Comparison of ENCODE assay signal across 20 cellular contexts in the genomic region with DNA sequence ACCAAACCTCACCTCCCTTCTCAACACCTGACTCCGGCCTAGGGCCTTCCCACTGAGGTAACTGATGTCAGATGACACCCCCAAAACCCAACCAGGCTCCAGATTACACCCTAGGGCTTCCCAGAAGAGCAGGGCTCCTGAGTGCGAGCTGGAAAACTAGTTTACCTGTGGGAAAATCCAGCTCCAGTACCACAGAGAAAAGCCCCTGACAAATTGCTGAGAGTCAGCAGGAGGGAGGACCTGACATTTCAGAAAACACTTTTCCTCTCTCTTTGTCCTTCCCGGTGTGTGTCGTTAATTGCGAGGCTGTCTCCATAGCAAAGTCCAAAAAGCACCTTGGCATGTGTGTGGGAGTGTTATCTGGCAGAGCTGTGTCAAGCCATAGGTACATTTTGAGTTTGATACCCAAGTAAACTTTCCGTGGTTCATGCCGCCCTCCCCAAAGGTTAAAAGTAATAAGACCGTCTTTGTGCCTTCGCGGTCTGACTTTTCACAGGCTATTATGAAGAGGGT.
DNase-seq lines count a peak whose midpoint lies in the region; ATAC-seq, FAIRE-seq and TF ChIP-seq lines count a peak whose summit lies in the region.
"Had no signal": no experiment of that assay in that cellular context is flagged by ENCODE, and none has a peak within 500 bp of the region (broad histone marks: within the 10 kb centered on the region; RNA-seq: fewer than 3 reads in every experiment).

No MANE protein-coding gene starts in this region.

- no peak overlapping the region for H3K27ac ChIP-seq in mesendoderm (ENCODE audit: low read depth, low read length)
- H3K27ac ChIP-seq: BLaER1, stomach had no signal

- no peak overlapping the region for H3K4me2 ChIP-seq in mesendoderm (ENCODE audit: low read length)
- H3K4me2 ChIP-seq: BLaER1 had no signal

- TF ChIP-seq CTCF in brain (conservative IDR thresholded peaks at IDR 0.05) = no peak

- H3K4ac ChIP-seq in mesendoderm (ENCODE audit: low read depth, low read length) = no peak overlapping the region

- no peaks in the 10 kb centered on the region for H3K79me1 ChIP-seq in mesendoderm (ENCODE audit: low read length)

- no peak overlapping the region for H2AK5ac ChIP-seq in mesendoderm (ENCODE audit: low read length)

- DNase-seq in activated CD4-positive, alpha-beta T cell treated with anti-CD3 and anti-CD28 coated beads for 48 hours = peak; percentile 12
- DNase-seq in activated CD4-positive, alpha-beta T cell treated with anti-CD3 and anti-CD28 coated beads, Interleukin-2, amount 50 U/mL, for 1 hour = no peak
- peak; percentile 54 for DNase-seq in mesendoderm
- peak; percentile 49 for DNase-seq in stimulated activated naive CD8-positive, alpha-beta T cell treated with anti-CD3 and anti-CD28 coated beads, Interleukin-15, Interleukin-2, amounts not matched to agents 100 U/mL and 50 U/mL, for 24 hours
- no peak for DNase-seq in DMS114 treated with DMSO at 0.1 percent for 48 hours (lab: John Stamatoyannopoulos, UW; ENCODE audit: unreplicated experiment)
- DNase-seq in RCC 7860 (ENCODE audit: low spot score) = no peak
- no peak for DNase-seq in SKM-1 treated with dmso at 0.1 percent for 144 hours (lab: John Stamatoyannopoulos, UW; ENCODE audit: unreplicated experiment)
- DNase-seq: activated CD4-positive, alpha-beta memory T cell treated with anti-CD3 and anti-CD28 coated beads, Interleukin-2, amount 10 ng/mL, durations not matched to agents 7 days and 5 days; foreskin fibroblast; GF-D8; naive thymus-derived CD4-positive, alpha-beta T cell; NCI-H1105; NK-92 treated with Interleukin-12 subunit alpha and Interleukin-12 subunit beta, amount 100 ng/mL, for 24 hours; stimulated activated CD4-positive, alpha-beta T cell treated with anti-CD3 and anti-CD28 coated beads, Interleukin-15, amount 100 ng/mL, for 24 hours; stomach had no signal

- peaks cover 49% of the 10 kb centered on the region for H3K4me1 Mint-ChIP-seq in brain

- H3K4me1 ChIP-seq in mesendoderm (ENCODE audit: control insufficient read depth, low read depth, low read length) = peaks cover 3% of the 10 kb centered on the region

- no peaks in the 10 kb centered on the region for H3K36me3 ChIP-seq in mesendoderm (ENCODE audit: control insufficient read depth, insufficient read depth, low read length)
- H3K36me3 ChIP-seq: BLaER1, stomach had no signal

- WGBS in mesendoderm (ENCODE audit: extremely low coverage, insufficient coverage, low lambda C conversion rate) = no CpG with 5 or more reads among the region's 10 CpGs

- H3K79me2 ChIP-seq in mesendoderm (ENCODE audit: control insufficient read depth, insufficient read depth, low read length) = no peaks in the 10 kb centered on the region

- peak overlapping the region; percentile 43 for H3K18ac ChIP-seq in mesendoderm (ENCODE audit: low read length)

- H3K9me3 Mint-ChIP-seq in brain = peaks cover 0 to 3% (median 0%) of the 10 kb centered on the region in 5 experiments
- H3K9me3 Mint-ChIP-seq: activated CD4-positive, alpha-beta memory T cell treated with anti-CD3 and anti-CD28 coated beads, Interleukin-2, amount 10 ng/mL, durations not matched to agents 7 days and 5 days; activated T-cell treated with anti-CD3 and anti-CD28 coated beads, Interleukin-2, amount 50 U/mL, for 72 hours; naive thymus-derived CD4-positive, alpha-beta T cell had no signal

- H3K9ac ChIP-seq in mesendoderm (ENCODE audit: low read length) = no peak overlapping the region
- H3K9ac ChIP-seq: BLaER1 had no signal

- H3K4me3 ChIP-seq in mesendoderm (ENCODE audit: low read length) = no peak overlapping the region
- H3K4me3 ChIP-seq: BLaER1, stomach had no signal

- peak; percentile 77 for ATAC-seq in stimulated activated naive CD8-positive, alpha-beta T cell treated with anti-CD3 and anti-CD28 coated beads, Interleukin-15, Interleukin-2, amounts not matched to agents 100 U/mL and 50 U/mL, for 24 hours
- ATAC-seq: naive thymus-derived CD4-positive, alpha-beta T cell had no signal

- no peak overlapping the region for H3K23ac ChIP-seq in mesendoderm (ENCODE audit: low read length)

- H3K36me3 Mint-ChIP-seq in brain = no peaks in the 10 kb centered on the region
- H3K36me3 Mint-ChIP-seq: naive thymus-derived CD4-positive, alpha-beta T cell had no signal

- peak overlapping the region; percentile 59 for H3K56ac ChIP-seq in mesendoderm (ENCODE audit: low read length)

- H4K8ac ChIP-seq in mesendoderm (ENCODE audit: low read depth, low read length) = no peak overlapping the region

- no peak overlapping the region for H4K5ac ChIP-seq in mesendoderm (ENCODE audit: low read length)

- H3K27ac Mint-ChIP-seq in brain = peak overlapping the region in 4 of 5 experiments; percentile 11 to 85 (median 38)
- H3K27ac Mint-ChIP-seq: activated CD4-positive, alpha-beta memory T cell treated with anti-CD3 and anti-CD28 coated beads, Interleukin-2, amount 10 ng/mL, durations not matched to agents 7 days and 5 days; naive thymus-derived CD4-positive, alpha-beta T cell had no signal

- no peak for FAIRE-seq in RCC 7860 (lab: Jason Lieb, UNC)
- FAIRE-seq: A204.1, GM12891 had no signal

- H2BK15ac ChIP-seq in mesendoderm (replicated peaks; ENCODE audit: low read depth) = no peak overlapping the region

- H3K4me3 Mint-ChIP-seq in brain = peak overlapping the region in 1 of 5 experiments; percentile 34
- H3K4me3 Mint-ChIP-seq: activated CD4-positive, alpha-beta memory T cell treated with anti-CD3 and anti-CD28 coated beads, Interleukin-2, amount 10 ng/mL, durations not matched to agents 7 days and 5 days; naive thymus-derived CD4-positive, alpha-beta T cell had no signal

- peaks cover 2% of the 10 kb centered on the region for H3K27me3 Mint-ChIP-seq in brain
- H3K27me3 Mint-ChIP-seq: activated CD4-positive, alpha-beta memory T cell treated with anti-CD3 and anti-CD28 coated beads, Interleukin-2, amount 10 ng/mL, durations not matched to agents 7 days and 5 days had no signal

- no peaks in the 10 kb centered on the region for H3K27me3 ChIP-seq in mesendoderm (ENCODE audit: insufficient read depth, low read length, poor library complexity)
- H3K27me3 ChIP-seq: BLaER1, stomach had no signal

- H2BK5ac ChIP-seq in mesendoderm (ENCODE audit: low read length) = no peak overlapping the region

- H2BK120ac ChIP-seq in mesendoderm (ENCODE audit: low read depth, low read length) = no peak overlapping the region

Comparison
In these comparisons a context has a peak if more than half of its experiments do, and no peak if none do; other contexts are left out.
1. DNase-seq: peak in activated CD4-positive, alpha-beta T cell treated with anti-CD3 and anti-CD28 coated beads for 48 hours (single experiment), mesendoderm (single experiment) and stimulated activated naive CD8-positive, alpha-beta T cell treated with anti-CD3 and anti-CD28 coated beads, Interleukin-15, Interleukin-2, amounts not matched to agents 100 U/mL and 50 U/mL, for 24 hours (single experiment); none in activated CD4-positive, alpha-beta T cell treated with anti-CD3 and anti-CD28 coated beads, Interleukin-2, amount 50 U/mL, for 1 hour (single experiment), DMS114 treated with DMSO at 0.1 percent for 48 hours (single experiment), RCC 7860 (single experiment) and SKM-1 treated with dmso at 0.1 percent for 144 hours (single experiment).